In the genomic region with DNA sequence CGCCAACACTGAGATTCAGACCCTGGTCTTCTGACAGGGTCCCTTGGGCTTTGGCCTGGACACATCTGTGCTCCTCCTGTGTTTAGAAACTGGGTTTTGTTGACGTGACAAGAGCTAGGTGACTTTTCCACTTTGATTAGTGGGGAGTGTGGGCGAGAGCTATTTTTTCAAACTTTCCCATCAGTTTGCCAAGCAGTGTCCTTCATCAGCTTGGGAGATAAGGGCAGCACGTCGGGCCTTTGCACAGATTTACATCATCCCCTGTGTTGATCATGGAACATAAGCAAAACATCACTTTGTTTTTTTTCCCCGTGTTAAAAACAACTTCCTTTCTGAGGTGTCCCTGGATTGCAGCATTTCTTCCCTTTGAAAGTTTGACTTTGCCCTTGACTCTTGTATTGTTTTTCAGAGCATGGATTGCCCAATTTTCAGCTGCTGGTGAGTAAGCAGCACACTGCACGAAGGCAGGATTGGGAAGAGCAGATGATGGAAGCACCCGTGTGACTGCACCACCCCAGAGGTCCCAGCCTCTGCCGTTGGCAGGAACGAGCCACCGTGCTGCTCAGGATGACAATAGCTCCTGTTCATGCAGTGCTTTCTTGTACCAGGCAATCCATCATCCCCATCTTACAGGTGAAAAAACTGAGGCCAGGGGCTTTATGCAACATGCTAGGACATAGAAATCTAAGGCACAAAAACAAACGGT, we compare ENCODE assay signal across 15 cellular contexts. TPM values are rescaled to one million over a fixed set of nuclear protein-coding genes. Genes with fewer than 3 reads are reported as not detected.
DNase-seq lines count a peak whose midpoint lies in the region; ATAC-seq, FAIRE-seq and TF ChIP-seq lines count a peak whose summit lies in the region.
"Had no signal": no experiment of that assay in that cellular context is flagged by ENCODE, and none has a peak within 500 bp of the region (broad histone marks: within the 10 kb centered on the region; RNA-seq: fewer than 3 reads in every experiment).

No MANE protein-coding gene starts in this region.

- DNase-seq in GM03348 (ENCODE audit: low spot score) (peak; percentile 83), Panc1 (ENCODE audit: low read depth, low spot score) (peak; percentile 79), epithelial cell of esophagus (ENCODE audit: low read depth) (peak; percentile 83), myocyte (ENCODE audit: low read depth) (peak; percentile 76), GM19239 (ENCODE audit: insufficient read length, low spot score) (no peak), cardiac septum (ENCODE audit: low spot score) (no peak), RPMI8226 (no peak), caudate nucleus (lab: John Stamatoyannopoulos, UW) (no peak)
- DNase-seq: activated CD4-positive, CD25-positive, alpha-beta regulatory T cell treated with anti-CD3 and anti-CD28 coated beads, Interleukin-2, amount 50 U/mL, for 72 hours; body of pancreas; foreskin melanocyte; naive B cell had no signal

- H3K36me3 ChIP-seq in Panc1 (ENCODE audit: control insufficient read depth, insufficient read depth, low read length) = no peaks in the 10 kb centered on the region
- H3K36me3 ChIP-seq: suprapubic skin had no signal

- BruUV-seq in Panc1 (replicated peaks; lab: Mats Ljungman, UMichigan) = no TSS peak

- no peak for ATAC-seq in Panc1
- ATAC-seq: body of pancreas, sciatic nerve, SK-N-SH treated with all-trans-retinoic acid at 6 μM for 48 hours had no signal

- peaks cover 7% of the 10 kb centered on the region for H3K27me3 ChIP-seq in Panc1 (ENCODE audit: control insufficient read depth, insufficient read depth, low read length)

- no peak overlapping the region for H3K27ac ChIP-seq in Panc1 (ENCODE audit: low read length)
- H3K27ac ChIP-seq in caudate nucleus (ENCODE audit: low read depth, low read length) = no peak overlapping the region
- H3K27ac ChIP-seq: body of pancreas, suprapubic skin had no signal

- POLR2A ChIA-PET in Panc1 (lab: Charles Lee) = interaction anchor here (0.7 kb wide), 1 partner anchor 257 kb away, joined by 4 read pairs; no protein-coding TSS in a partner anchor

- TF ChIP-seq CTCF in Panc1 (IDR thresholded peaks at IDR 0.05) (no peak), epithelial cell of esophagus (IDR thresholded peaks at IDR 0.05; ENCODE audit: insufficient read depth, low read depth, low read length, missing control alignments) (no peak)

- intact Hi-C loops in Panc1 (cut with micrococcal nuclease; ENCODE audit: unreplicated experiment) = no loop called here
- intact Hi-C loops in cardiac septum (cut with DNase I) = no loop called here

- H3K4me3 ChIP-seq in Panc1 (ENCODE audit: low read depth in 2 of 2, low read length in 2 of 2) (no peak overlapping the region), epithelial cell of esophagus (ENCODE audit: low read length) (no peak overlapping the region)
- H3K4me3 ChIP-seq: body of pancreas, suprapubic skin had no signal

- FAIRE-seq in GM19239 (lab: Jason Lieb, UNC) = no peak

- H3K4me1 ChIP-seq in Panc1 (ENCODE audit: control insufficient read depth, insufficient read depth, low read length) = no peaks in the 10 kb centered on the region
- H3K4me1 ChIP-seq: body of pancreas, suprapubic skin had no signal

- in situ Hi-C loops in Panc1 (cut with HindIII; ENCODE audit: low pct_unique_long_range_greater_than_20kb, low sequenced_read_pairs) = no loop called here

- no peaks in the 10 kb centered on the region for H3K9me3 ChIP-seq in Panc1 (ENCODE audit: control insufficient read depth, insufficient read depth, low read depth, low read length)

- CTCF ChIA-PET in Panc1 (lab: Charles Lee) = no interaction called here

RNA-seq across cellular contexts. Expression of a gene that starts 6.4 kb away (rescaled TPM):
- 0.33 TPM for total RNA-seq in Panc1 (2021; ENCODE audit: unreplicated experiment)
- not detected for polyA plus RNA-seq in Panc1 (2012; ENCODE audit: insufficient read length)
- not detected in 2 replicates for total RNA-seq in myocyte
- 1.0 TPM for polyA plus RNA-seq in myocyte (2012)
- total RNA-seq in cardiac septum = not detected
- total RNA-seq: sciatic nerve had no signal

RNA-seq across cellular contexts. Expression of a gene that starts 9.0 kb away (rescaled TPM):
- total RNA-seq in Panc1 (2021; ENCODE audit: unreplicated experiment) (not detected), myocyte (not detected in 2 replicates), cardiac septum (not detected)
- polyA plus RNA-seq in Panc1 (2012; ENCODE audit: insufficient read length) = not detected
- not detected for polyA plus RNA-seq in myocyte (2012)
- total RNA-seq: body of pancreas, sciatic nerve, suprapubic skin had no signal

RNA-seq across cellular contexts. Expression of a gene that starts 39.2 kb away (rescaled TPM):
- total RNA-seq in Panc1 (2021; ENCODE audit: unreplicated experiment) (6.0 TPM), myocyte (184 and 207 TPM in 2 replicates), cardiac septum (98.7 TPM)
- 11.4 TPM for polyA plus RNA-seq in Panc1 (2012; ENCODE audit: insufficient read length)
- polyA plus RNA-seq in myocyte (2012) = 3,452 TPM

Comparison
In these comparisons a context has a peak if more than half of its experiments do, and no peak if none do; other contexts are left out.
1. DNase-seq: peak in GM03348 (single experiment), Panc1 (single experiment), epithelial cell of esophagus (single experiment) and myocyte (single experiment); none in GM19239 (single experiment), cardiac septum (single experiment), RPMI8226 (single experiment) and caudate nucleus (0 of 61).
2. RNA of a gene that starts 39.2 kb away (total RNA-seq): 184 to 207 TPM in myocyte and 98.7 TPM in cardiac septum (single experiment); 6.0 TPM in Panc1 (single experiment); every median in the first group is over 10 times any median in the second.